Comparison of ENCODE assay signal across 13 cellular contexts in genomic region chr2:131478855-131479461, GRCh38. TPM values are rescaled to one million over a fixed set of nuclear protein-coding genes. Genes with fewer than 3 reads are reported as not detected.
"Had no signal": no experiment of that assay in that cellular context is flagged by ENCODE, and none has a peak within 500 bp of the region (broad histone marks: within the 10 kb centered on the region; RNA-seq: fewer than 3 reads in every experiment).

No MANE protein-coding gene starts in this region.

RNA-seq across cellular contexts. Expression of gene TUBA3D, which starts 3.0 kb away (rescaled TPM):
- total RNA-seq: endothelial cell of umbilical vein, frontal cortex, glomerular endothelial cell, lower lobe of right lung, mesothelial cell of epicardium, mucosa of gallbladder, myocyte, natural killer cell, posterior vena cava, spleen, stomach had no signal
- polyA plus RNA-seq: endothelial cell of umbilical vein, immature natural killer cell, keratinocyte had no signal
